In the genomic region with DNA sequence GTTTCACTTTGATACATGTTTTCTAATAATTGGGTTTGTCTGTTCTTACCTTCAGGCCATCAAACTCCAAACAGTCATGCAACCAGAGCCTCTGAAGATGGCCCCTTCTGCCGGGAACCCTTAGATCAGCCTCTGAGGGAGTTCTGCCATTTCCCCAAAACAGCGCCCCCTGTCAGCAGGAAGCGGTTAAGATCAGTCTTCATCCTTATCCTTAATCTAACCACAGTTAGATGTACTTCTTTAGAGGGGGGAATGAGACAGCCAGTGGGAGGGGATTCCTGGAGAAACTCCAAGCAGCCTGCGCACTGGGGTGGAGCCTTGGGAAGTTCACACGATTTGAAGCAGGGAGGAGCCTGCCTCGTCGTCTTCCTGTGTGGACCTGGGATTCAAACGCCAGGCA, we compare ENCODE assay signal across 2 cellular contexts.
TF ChIP-seq lines count a peak whose summit lies in the region.

No MANE protein-coding gene starts in this region.

TF ChIP-seq in SK-N-SH, 30 proteins besides CTCF, POLR2A, EP300 and RAD21 (continued from another document):
- TF ChIP-seq ELF1 (IDR thresholded peaks at IDR 0.05) (no peak), SIN3A (IDR thresholded peaks at IDR 0.05; ENCODE audit: borderline replicate concordance, low read depth, low read length) (no peak), NRF1 (IDR thresholded peaks at IDR 0.05; ENCODE audit: low read depth, low read length) (no peak), POLR2AphosphoS5 (IDR thresholded peaks at IDR 0.05; ENCODE audit: low read depth, low read length) (no peak), TCF12 (IDR thresholded peaks at IDR 0.05) (no peak), GATA2 (CRISPR knock-in tag; IDR thresholded peaks at IDR 0.05) (no peak), REST (IDR thresholded peaks at IDR 0.05; ENCODE audit: low read depth, low read length) (no peak), JUND (IDR thresholded peaks at IDR 0.05) (no peak), MEF2A (IDR thresholded peaks at IDR 0.05; ENCODE audit: borderline replicate concordance, low read depth) (no peak), MXI1 (IDR thresholded peaks at IDR 0.05; ENCODE audit: low read depth, low read length) (no peak), CHD2 (IDR thresholded peaks at IDR 0.05; ENCODE audit: low read length, partially characterized antibody) (no peak), USF2 (IDR thresholded peaks at IDR 0.05; ENCODE audit: borderline replicate concordance, low read depth, low read length) (no peak), FOXM1 (IDR thresholded peaks at IDR 0.05; ENCODE audit: low read depth) (no peak)
- TF ChIP-seq, protein P1, sequence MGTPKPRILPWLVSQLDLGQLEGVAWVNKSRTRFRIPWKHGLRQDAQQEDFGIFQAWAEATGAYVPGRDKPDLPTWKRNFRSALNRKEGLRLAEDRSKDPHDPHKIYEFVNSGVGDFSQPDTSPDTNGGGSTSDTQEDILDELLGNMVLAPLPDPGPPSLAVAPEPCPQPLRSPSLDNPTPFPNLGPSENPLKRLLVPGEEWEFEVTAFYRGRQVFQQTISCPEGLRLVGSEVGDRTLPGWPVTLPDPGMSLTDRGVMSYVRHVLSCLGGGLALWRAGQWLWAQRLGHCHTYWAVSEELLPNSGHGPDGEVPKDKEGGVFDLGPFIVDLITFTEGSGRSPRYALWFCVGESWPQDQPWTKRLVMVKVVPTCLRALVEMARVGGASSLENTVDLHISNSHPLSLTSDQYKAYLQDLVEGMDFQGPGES (IDR thresholded peaks at IDR 0.05; ENCODE audit: low read depth, low read length): no peak
- TF ChIP-seq, protein P2, sequence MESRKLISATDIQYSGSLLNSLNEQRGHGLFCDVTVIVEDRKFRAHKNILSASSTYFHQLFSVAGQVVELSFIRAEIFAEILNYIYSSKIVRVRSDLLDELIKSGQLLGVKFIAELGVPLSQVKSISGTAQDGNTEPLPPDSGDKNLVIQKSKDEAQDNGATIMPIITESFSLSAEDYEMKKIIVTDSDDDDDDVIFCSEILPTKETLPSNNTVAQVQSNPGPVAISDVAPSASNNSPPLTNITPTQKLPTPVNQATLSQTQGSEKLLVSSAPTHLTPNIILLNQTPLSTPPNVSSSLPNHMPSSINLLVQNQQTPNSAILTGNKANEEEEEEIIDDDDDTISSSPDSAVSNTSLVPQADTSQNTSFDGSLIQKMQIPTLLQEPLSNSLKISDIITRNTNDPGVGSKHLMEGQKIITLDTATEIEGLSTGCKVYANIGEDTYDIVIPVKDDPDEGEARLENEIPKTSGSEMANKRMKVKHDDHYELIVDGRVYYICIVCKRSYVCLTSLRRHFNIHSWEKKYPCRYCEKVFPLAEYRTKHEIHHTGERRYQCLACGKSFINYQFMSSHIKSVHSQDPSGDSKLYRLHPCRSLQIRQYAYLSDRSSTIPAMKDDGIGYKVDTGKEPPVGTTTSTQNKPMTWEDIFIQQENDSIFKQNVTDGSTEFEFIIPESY (IDR thresholded peaks at IDR 0.05; ENCODE audit: borderline replicate concordance, low read depth): no peak

TF ChIP-seq in SK-N-SH treated with all-trans-retinoic acid at 6 μM for 48 hours, 23 proteins besides CTCF, POLR2A, EP300 and RAD21 (continued from another document):
- TF ChIP-seq ZFP30 (CRISPR knock-in tag; IDR thresholded peaks at IDR 0.05): no peak
- no peak for TF ChIP-seq SNAI2 (CRISPR knock-in tag; IDR thresholded peaks at IDR 0.05)
- no peak for TF ChIP-seq ISL1 (CRISPR knock-in tag; IDR thresholded peaks at IDR 0.05)
- no peak for TF ChIP-seq CSDC2 (CRISPR knock-in tag; IDR thresholded peaks at IDR 0.05)
- TF ChIP-seq ZNF565 (CRISPR knock-in tag; conservative IDR thresholded peaks at IDR 0.05; ENCODE audit: low read depth): no peak
- no peak for TF ChIP-seq ESRRG (CRISPR knock-in tag; IDR thresholded peaks at IDR 0.05)
- TF ChIP-seq ZNF70 (CRISPR knock-in tag; IDR thresholded peaks at IDR 0.05): no peak
- no peak for TF ChIP-seq PPARA (CRISPR knock-in tag; IDR thresholded peaks at IDR 0.05; ENCODE audit: borderline replicate concordance)
- TF ChIP-seq ZC3H10 (CRISPR knock-in tag; IDR thresholded peaks at IDR 0.05): no peak
- TF ChIP-seq PATZ1 (CRISPR knock-in tag; IDR thresholded peaks at IDR 0.05; ENCODE audit: borderline replicate concordance): no peak
- no peak for TF ChIP-seq TCF4 (CRISPR knock-in tag; IDR thresholded peaks at IDR 0.05; ENCODE audit: borderline replicate concordance)
- no peak for TF ChIP-seq GLIS3 (CRISPR knock-in tag; IDR thresholded peaks at IDR 0.05)
- no peak for TF ChIP-seq CSRNP3 (CRISPR knock-in tag; IDR thresholded peaks at IDR 0.05)
- TF ChIP-seq RARB (CRISPR knock-in tag; IDR thresholded peaks at IDR 0.05): no peak
